12 cellular contexts compared by ENCODE assay signal in genomic region chr16:56662357-56663354, GRCh38. TPM values are rescaled to one million over a fixed set of nuclear protein-coding genes. Genes with fewer than 3 reads are reported as not detected.
DNase-seq lines count a peak whose midpoint lies in the region; ATAC-seq, FAIRE-seq and TF ChIP-seq lines count a peak whose summit lies in the region.
"Had no signal": no experiment of that assay in that cellular context is flagged by ENCODE, and none has a peak within 500 bp of the region (broad histone marks: within the 10 kb centered on the region; RNA-seq: fewer than 3 reads in every experiment).

No MANE protein-coding gene starts in this region.

- no peaks in the 10 kb centered on the region for H3K9me3 Mint-ChIP-seq in activated naive CD4-positive, alpha-beta T cell treated with anti-CD3 and anti-CD28 coated beads, Interleukin-2, amount 50 U/mL, for 24 hours
- no peaks in the 10 kb centered on the region for H3K9me3 Mint-ChIP-seq in type B pancreatic cell

- peak; percentile 69 for DNase-seq in activated effector memory CD4-positive, alpha-beta T cell treated with anti-CD3 and anti-CD28 coated beads, Interleukin-2, amount 50 U/mL, for 16 hours
- DNase-seq in activated effector memory CD4-positive, alpha-beta T cell treated with Interleukin-2 at 50 U/mL for 16 hours = no peak
- DNase-seq in lower lobe of right lung (no peak), type B pancreatic cell (ENCODE audit: extremely low spot score, unreplicated experiment) (no peak), HTR-8/SVneo (ENCODE audit: insufficient read length, low spot score) (no peak)

- H3K27me3 Mint-ChIP-seq in activated naive CD4-positive, alpha-beta T cell treated with anti-CD3 and anti-CD28 coated beads, Interleukin-2, amount 50 U/mL, for 24 hours = peaks cover 9% of the 10 kb centered on the region
- peaks cover 98% of the 10 kb centered on the region for H3K27me3 Mint-ChIP-seq in type B pancreatic cell

- no peak overlapping the region for H3K27ac ChIP-seq in lower lobe of right lung
- H3K27ac ChIP-seq: C4-2B, epithelial cell of prostate had no signal

- no peaks in the 10 kb centered on the region for H3K36me3 Mint-ChIP-seq in activated naive CD4-positive, alpha-beta T cell treated with anti-CD3 and anti-CD28 coated beads, Interleukin-2, amount 50 U/mL, for 24 hours
- H3K36me3 Mint-ChIP-seq in type B pancreatic cell = no peaks in the 10 kb centered on the region

- peak overlapping the region; percentile 29 for H3K4me3 ChIP-seq in lower lobe of right lung
- H3K4me3 ChIP-seq: K562 had no signal

- no peaks in the 10 kb centered on the region for H3K9me3 ChIP-seq in lower lobe of right lung

- no peaks in the 10 kb centered on the region for H3K36me3 ChIP-seq in lower lobe of right lung

- H3K4me1 ChIP-seq in lower lobe of right lung = peaks cover 10% of the 10 kb centered on the region

- no peak for FAIRE-seq in HTR-8/SVneo (lab: Jason Lieb, UNC)
- FAIRE-seq: K562 had no signal

- ATAC-seq in lower lobe of right lung = no peak
- ATAC-seq in GM18511 (IDR thresholded peaks at IDR 0.05; ENCODE audit: unreplicated experiment) = no peak
- ATAC-seq in HG02973 (IDR thresholded peaks at IDR 0.05; ENCODE audit: unreplicated experiment) = no peak
- ATAC-seq: K562 had no signal

- H3K27ac Mint-ChIP-seq in activated naive CD4-positive, alpha-beta T cell treated with anti-CD3 and anti-CD28 coated beads, Interleukin-2, amount 50 U/mL, for 24 hours = peak overlapping the region; percentile 95
- no peak overlapping the region for H3K27ac Mint-ChIP-seq in type B pancreatic cell

- intact Hi-C loops in lower lobe of right lung (cut with DNase I) = no loop called here

- H3K27me3 ChIP-seq in lower lobe of right lung (ENCODE audit: low read depth) = peaks cover 43% of the 10 kb centered on the region

- H3K4me1 Mint-ChIP-seq in activated naive CD4-positive, alpha-beta T cell treated with anti-CD3 and anti-CD28 coated beads, Interleukin-2, amount 50 U/mL, for 24 hours = peaks cover 37% of the 10 kb centered on the region
- H3K4me1 Mint-ChIP-seq in type B pancreatic cell (ENCODE audit: unreplicated experiment) = peaks cover 13% of the 10 kb centered on the region

- peak overlapping the region; percentile 88 for H3K4me3 Mint-ChIP-seq in activated naive CD4-positive, alpha-beta T cell treated with anti-CD3 and anti-CD28 coated beads, Interleukin-2, amount 50 U/mL, for 24 hours
- peak overlapping the region; percentile 79 for H3K4me3 Mint-ChIP-seq in type B pancreatic cell

- no peak for TF ChIP-seq CTCF in lower lobe of right lung (IDR thresholded peaks at IDR 0.05)
- TF ChIP-seq CTCF in type B pancreatic cell (conservative IDR thresholded peaks at IDR 0.05) = no peak

RNA-seq across cellular contexts. Expression of gene MT1F, which starts 4.9 kb away (rescaled TPM):
- total RNA-seq in lower lobe of right lung = 12.6 TPM
- 5.9 and 6.5 TPM in 2 replicates for total RNA-seq in type B pancreatic cell (ENCODE audit: low replicate concordance)

RNA-seq across cellular contexts. Expression of gene MT1G, which starts 5.2 kb away (rescaled TPM):
- total RNA-seq in lower lobe of right lung = 25.3 TPM
- 2.8 and 4.8 TPM in 2 replicates for total RNA-seq in type B pancreatic cell (ENCODE audit: low replicate concordance)

RNA-seq across cellular contexts. Expression of gene MT1H, which starts 7.0 kb away (rescaled TPM):
- total RNA-seq in lower lobe of right lung = 4.3 TPM
- 2.2 and 2.4 TPM in 2 replicates for total RNA-seq in type B pancreatic cell (ENCODE audit: low replicate concordance)
- total RNA-seq: K562 had no signal

RNA-seq across cellular contexts. Expression of gene MT1B, which starts 11.0 kb away (rescaled TPM):
- total RNA-seq in lower lobe of right lung (not detected), type B pancreatic cell (ENCODE audit: low replicate concordance) (not detected in 2 replicates)
- total RNA-seq: K562, mucosa of gallbladder had no signal

RNA-seq across cellular contexts. Expression of gene MT1X, which starts 19.6 kb away (rescaled TPM):
- total RNA-seq in lower lobe of right lung (95.7 TPM), type B pancreatic cell (ENCODE audit: low replicate concordance) (39.3 and 53.1 TPM in 2 replicates)
